ENCODE assay signal across 1 cellular context in genomic region chr22:41106122-41106968, GRCh38.
TF ChIP-seq lines count a peak whose summit lies in the region.

No MANE protein-coding gene starts in this region.

TF ChIP-seq in SK-N-SH, 30 proteins besides CTCF, POLR2A, EP300 and RAD21 (continued from another document):
- TF ChIP-seq REST (IDR thresholded peaks at IDR 0.05; ENCODE audit: low read depth, low read length) (no peak), YY1 (IDR thresholded peaks at IDR 0.05; ENCODE audit: low read depth) (no peak), CHD2 (IDR thresholded peaks at IDR 0.05; ENCODE audit: low read length, partially characterized antibody) (no peak), POLR2AphosphoS5 (IDR thresholded peaks at IDR 0.05; ENCODE audit: low read depth, low read length) (no peak), SIN3A (IDR thresholded peaks at IDR 0.05; ENCODE audit: borderline replicate concordance, low read depth, low read length) (no peak)
